Comparison of ENCODE assay signal across 8 cellular contexts in genomic region chr13:25300861-25301346, GRCh38. TPM values are rescaled to one million over a fixed set of nuclear protein-coding genes. Genes with fewer than 3 reads are reported as not detected.
DNase-seq lines count a peak whose midpoint lies in the region; ATAC-seq and TF ChIP-seq lines count a peak whose summit lies in the region.

No MANE protein-coding gene starts in this region.

- peaks cover 8 to 19% of the 10 kb centered on the region in 2 donors for H3K27me3 Mint-ChIP-seq in natural killer cell treated with Interleukin-12 subunit alpha and Interleukin-12 subunit beta and Interleukin-15 and Interleukin-18, amount 100 ng/mL, for 72 hours

- H3K4me3 Mint-ChIP-seq in natural killer cell treated with Interleukin-12 subunit alpha and Interleukin-12 subunit beta and Interleukin-15 and Interleukin-18, amount 100 ng/mL, for 72 hours, result peak overlapping the region; percentile 87

- peaks cover 11% of the 10 kb centered on the region for H3K36me3 Mint-ChIP-seq in natural killer cell treated with Interleukin-12 subunit alpha and Interleukin-12 subunit beta and Interleukin-15 and Interleukin-18, amount 100 ng/mL, for 72 hours

- peak overlapping the region; percentile 74 for H3K4me3 ChIP-seq in epithelial cell of proximal tubule (ENCODE audit: low read depth, low read length)

- ATAC-seq in GM18907 (IDR thresholded peaks at IDR 0.05; ENCODE audit: unreplicated experiment), result peak; percentile 29
- ATAC-seq in HG03039 (IDR thresholded peaks at IDR 0.05; ENCODE audit: unreplicated experiment), result peak; percentile 11
- ATAC-seq in natural killer cell treated with Interleukin-12 subunit alpha and Interleukin-12 subunit beta and Interleukin-15 and Interleukin-18, amount 100 ng/mL, for 72 hours, result peak; percentile 14 to 33

- TF ChIP-seq CTCF in epithelial cell of proximal tubule (conservative IDR thresholded peaks at IDR 0.05; ENCODE audit: low read depth, low read length), result no peak

- H3K9me3 Mint-ChIP-seq in natural killer cell treated with Interleukin-12 subunit alpha and Interleukin-12 subunit beta and Interleukin-15 and Interleukin-18, amount 100 ng/mL, for 72 hours, result no peaks in the 10 kb centered on the region

- H3K27ac Mint-ChIP-seq in natural killer cell treated with Interleukin-12 subunit alpha and Interleukin-12 subunit beta and Interleukin-15 and Interleukin-18, amount 100 ng/mL, for 72 hours, result peak overlapping the region; percentile 85 to 95

- DNase-seq in activated CD4-positive, CD25-positive, alpha-beta regulatory T cell treated with anti-CD3 and anti-CD28 coated beads, Interleukin-2, amount 50 U/mL, for 72 hours, result peak; percentile 54
- DNase-seq in epithelial cell of proximal tubule (ENCODE audit: low read depth) (no peak), LoVo (ENCODE audit: low spot score) (no peak), NCI-H2196 (lab: John Stamatoyannopoulos, UW; ENCODE audit: unreplicated experiment) (no peak), NCI-H748 treated with DMSO at 0.1 percent for 48 hours (lab: John Stamatoyannopoulos, UW) (no peak)
- DNase-seq in natural killer cell treated with Interleukin-12 subunit alpha and Interleukin-12 subunit beta and Interleukin-15 and Interleukin-18, amount 100 ng/mL, for 72 hours (ENCODE audit: low spot score), result no peak

- H3K4me1 Mint-ChIP-seq in natural killer cell treated with Interleukin-12 subunit alpha and Interleukin-12 subunit beta and Interleukin-15 and Interleukin-18, amount 100 ng/mL, for 72 hours (ENCODE audit: low read depth in 2 of 2), result peaks cover 25 to 32% of the 10 kb centered on the region in 2 donors

RNA-seq across cellular contexts. Expression of gene NUP58, which starts 0.5 kb away (rescaled TPM):
- total RNA-seq in epithelial cell of proximal tubule, result 50.7 and 74.9 TPM in 2 replicates
- 100 to 1,000 TPM; 120 to 163 TPM for total RNA-seq in natural killer cell treated with Interleukin-12 subunit alpha and Interleukin-12 subunit beta and Interleukin-15 and Interleukin-18, amount 100 ng/mL, for 72 hours

RNA-seq across cellular contexts. Expression of gene MTMR6, which starts 13.6 kb away (rescaled TPM):
- 21.7 and 28.4 TPM in 2 replicates for total RNA-seq in epithelial cell of proximal tubule
- 10 to 100 TPM; 20.5 to 31.1 TPM for total RNA-seq in natural killer cell treated with Interleukin-12 subunit alpha and Interleukin-12 subunit beta and Interleukin-15 and Interleukin-18, amount 100 ng/mL, for 72 hours
